ENCODE assay signal across 8 cellular contexts in genomic region chr3:125886006-125886405, GRCh38.
DNase-seq lines count a peak whose midpoint lies in the region; ATAC-seq and TF ChIP-seq lines count a peak whose summit lies in the region.
"Not testable (repeated sequence)": the region's sequence is repeated elsewhere in the genome, so short reads cannot be mapped to it uniquely, and the experiment has no call there.

No MANE protein-coding gene starts in this region.

- peak; percentile 96 for DNase-seq in DMS79 treated with DMSO at 0.1 percent for 48 hours (lab: John Stamatoyannopoulos, UW)
- peak; percentile 99 for DNase-seq in NCI-H1105 treated with DMSO at 0.1 percent for 48 hours (lab: John Stamatoyannopoulos, UW)
- DNase-seq in NCI-H446 (lab: John Stamatoyannopoulos, UW), result peak; percentile 93 to 96
- peak in 55 of 58 donors; percentile 2 to 93 (median 45) for DNase-seq in anterior cingulate cortex (lab: John Stamatoyannopoulos, UW)
- DNase-seq in fibroblast of peridontal ligament (ENCODE audit: extremely low read depth), result peak; percentile 88
- peak; percentile 87 for DNase-seq in left lobe of liver (ENCODE audit: low spot score)
- DNase-seq in prostate gland (ENCODE audit: low spot score), result peak; percentile 6
- peak; percentile 79 to 82 for DNase-seq in aorta

- not testable (repeated sequence) for H3K27me3 ChIP-seq in prostate gland (replicated peaks; ENCODE audit: insufficient read depth); aorta (ENCODE audit: control insufficient read depth in 1 of 2, insufficient read depth in 2 of 2, low read length in 1 of 2)

- not testable (repeated sequence) for H3K27ac ChIP-seq in prostate gland; aorta (ENCODE audit: low read depth in 1 of 2, low read length in 2 of 2)

- not testable (repeated sequence) for TF ChIP-seq CTCF in prostate gland (IDR thresholded peaks at IDR 0.05)

- intact Hi-C loops in prostate gland (cut with DNase I); aorta (cut with DNase I): not testable (repeated sequence)

- ATAC-seq in left lobe of liver, result peak; percentile 76
- ATAC-seq in aorta (ENCODE audit: low FRiP score), result not testable (repeated sequence)

- not testable (repeated sequence) for H3K4me3 ChIP-seq in prostate gland; aorta (ENCODE audit: low read length in 2 of 2)

- not testable (repeated sequence) for H3K36me3 ChIP-seq in prostate gland; aorta (ENCODE audit: control insufficient read depth in 1 of 2, insufficient read depth in 2 of 2, low read length in 1 of 2)

- not testable (repeated sequence) for TF ChIP-seq POLR2A in prostate gland (IDR thresholded peaks at IDR 0.05)

- 20% methylated on average over 12 of the region's 12 CpGs for WGBS in prostate gland
- WGBS in aorta, 2 donors, result 1 to 6% methylated on average over 12 of the region's 12 CpGs

- not testable (repeated sequence) for H3K4me1 ChIP-seq in prostate gland (replicated peaks); aorta (ENCODE audit: control insufficient read depth in 1 of 2, insufficient read depth in 2 of 2, low read length in 2 of 2)

- not testable (repeated sequence) for H3K9me3 ChIP-seq in prostate gland; aorta (ENCODE audit: control insufficient read depth, low read length)

Comparison
In these comparisons a context has a peak if more than half of its experiments do, and no peak if none do; other contexts are left out.
1. DNase-seq: peak in every context shown above with its lines; median percentile 99 in NCI-H1105 treated with DMSO at 0.1 percent for 48 hours; 96 in DMS79 treated with DMSO at 0.1 percent for 48 hours; 94 in NCI-H446; 88 in fibroblast of peridontal ligament; 87 in left lobe of liver; 80 in aorta; 45 in anterior cingulate cortex; 6 in prostate gland.